In the genomic region with DNA sequence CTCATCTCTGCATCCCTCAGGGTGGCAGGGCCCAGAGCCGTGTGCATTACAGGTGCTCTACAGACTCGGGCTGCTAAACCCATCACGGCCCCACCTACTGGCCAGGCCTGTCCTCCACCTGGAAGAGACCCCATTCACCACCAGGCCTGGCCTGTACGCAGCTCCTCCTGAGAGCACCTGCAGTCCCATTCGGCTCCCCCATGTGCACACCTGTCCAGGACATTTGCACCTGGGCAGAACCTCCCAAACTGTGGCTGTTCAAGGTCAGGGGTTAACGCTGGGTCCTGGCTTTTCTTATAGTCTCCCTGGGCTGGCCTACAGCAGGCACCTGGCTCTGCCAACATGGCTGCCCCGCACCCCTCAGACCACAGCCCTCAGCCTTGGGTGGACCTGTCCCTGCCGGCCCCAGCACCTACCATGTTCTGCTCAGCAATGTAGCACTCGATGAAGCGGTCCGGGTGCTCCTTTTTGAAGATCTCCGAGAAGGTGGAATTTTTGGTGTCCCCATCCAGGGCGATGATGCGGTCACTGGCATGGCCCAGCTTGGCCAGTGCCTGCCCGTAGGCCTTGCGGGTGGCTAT, we compare ENCODE assay signal across 13 cellular contexts. TPM values are rescaled to one million over a fixed set of nuclear protein-coding genes. Genes with fewer than 3 reads are reported as not detected.
DNase-seq lines count a peak whose midpoint lies in the region; ATAC-seq and TF ChIP-seq lines count a peak whose summit lies in the region.
"Had no signal": no experiment of that assay in that cellular context is flagged by ENCODE, and none has a peak within 500 bp of the region (broad histone marks: within the 10 kb centered on the region; RNA-seq: fewer than 3 reads in every experiment).

No MANE protein-coding gene starts in this region.

- DNase-seq in NCI-H82 (lab: John Stamatoyannopoulos, UW) (peak; percentile 11), NCI-H82 treated with DMSO at 0.1 percent for 48 hours (lab: John Stamatoyannopoulos, UW; ENCODE audit: unreplicated experiment) (no peak), H7 (peak; percentile 81), mesendoderm (peak; percentile 51), NCI-H226 (no peak), body of pancreas (no peak)
- no peak for DNase-seq in activated CD4-positive, alpha-beta T cell treated with anti-CD3 and anti-CD28 coated beads, Interleukin-2, amount 50 U/mL, for 4 hours
- DNase-seq: activated naive CD4-positive, alpha-beta T cell treated with anti-CD3 and anti-CD28 coated beads for 36 hours; CD8-positive, alpha-beta T cell; hypothalamus; NCI-H1417; NCI-H345 had no signal

- H3K27ac ChIP-seq in VCaP (no peak overlapping the region), mesendoderm (ENCODE audit: low read depth, low read length) (no peak overlapping the region), body of pancreas (no peak overlapping the region)

- no peak overlapping the region for H3K56ac ChIP-seq in mesendoderm (ENCODE audit: low read length)

- H3K4me2 ChIP-seq in mesendoderm (ENCODE audit: low read length): no peak overlapping the region

- no peak overlapping the region for H2BK15ac ChIP-seq in mesendoderm (replicated peaks; ENCODE audit: low read depth)

- no peak for ATAC-seq in body of pancreas
- ATAC-seq: CD8-positive, alpha-beta T cell had no signal

- H2BK5ac ChIP-seq in mesendoderm (ENCODE audit: low read length): no peak overlapping the region

- no peak overlapping the region for H3K4ac ChIP-seq in mesendoderm (ENCODE audit: low read depth, low read length)

- no peak overlapping the region for H3K23ac ChIP-seq in mesendoderm (ENCODE audit: low read length)

- no peak overlapping the region for H3K9ac ChIP-seq in mesendoderm (ENCODE audit: low read length)

- H3K18ac ChIP-seq in mesendoderm (ENCODE audit: low read length): no peak overlapping the region

- no peak overlapping the region for H4K5ac ChIP-seq in mesendoderm (ENCODE audit: low read length)

- no peaks in the 10 kb centered on the region for H3K27me3 ChIP-seq in H7 (ENCODE audit: control insufficient read depth, insufficient read depth, low read length)
- H3K27me3 ChIP-seq in mesendoderm (ENCODE audit: insufficient read depth, low read length, poor library complexity): no peaks in the 10 kb centered on the region
- no peaks in the 10 kb centered on the region for H3K27me3 ChIP-seq in body of pancreas

- no peak for TF ChIP-seq POLR2A in body of pancreas (IDR thresholded peaks at IDR 0.05)

- no peaks in the 10 kb centered on the region for H3K79me2 ChIP-seq in mesendoderm (ENCODE audit: control insufficient read depth, insufficient read depth, low read length)

- H3K4me1 ChIP-seq in mesendoderm (ENCODE audit: control insufficient read depth, low read depth, low read length) (no peaks in the 10 kb centered on the region), body of pancreas (no peaks in the 10 kb centered on the region)

- TF ChIP-seq CTCF in VCaP (conservative IDR thresholded peaks at IDR 0.05): peak; percentile 46
- no peak for TF ChIP-seq CTCF in body of pancreas (IDR thresholded peaks at IDR 0.05)

- WGBS in mesendoderm (ENCODE audit: extremely low coverage, insufficient coverage, low lambda C conversion rate): no CpG with 5 or more reads among the region's 16 CpGs
- WGBS in body of pancreas, 2 donors: 70 to 77% methylated on average over 2 to 16 of the region's 16 CpGs

- H4K8ac ChIP-seq in mesendoderm (ENCODE audit: low read depth, low read length): no peak overlapping the region

- no peak overlapping the region for H2AK5ac ChIP-seq in mesendoderm (ENCODE audit: low read length)

- H3K9me3 ChIP-seq in body of pancreas: no peaks in the 10 kb centered on the region

- no peak overlapping the region for H2BK120ac ChIP-seq in mesendoderm (ENCODE audit: low read depth, low read length)

- H3K4me3 ChIP-seq in H7 (ENCODE audit: insufficient read depth, low read depth, low read length) (no peak overlapping the region), mesendoderm (ENCODE audit: low read length) (no peak overlapping the region), body of pancreas (no peak overlapping the region)

- intact Hi-C loops in body of pancreas (cut with DNase I): no loop called here

- peaks cover 2% of the 10 kb centered on the region for H3K79me1 ChIP-seq in mesendoderm (ENCODE audit: low read length)

- H3K36me3 ChIP-seq in H7 (replicated peaks; ENCODE audit: control insufficient read depth, insufficient read depth, low read length) (peaks cover 97% of the 10 kb centered on the region), mesendoderm (ENCODE audit: control insufficient read depth, insufficient read depth, low read length) (peaks cover 48% of the 10 kb centered on the region), body of pancreas (replicated peaks in 1 of 2; ENCODE audit: insufficient read depth in 1 of 2, low read depth in 2 of 2) (peaks cover 19 to 65% of the 10 kb centered on the region in 2 donors)

RNA-seq across cellular contexts. Expression of gene TKT, which starts 25.7 kb away (rescaled TPM):
- 1,918 and 2,169 TPM in 2 replicates for total RNA-seq in H7 (2014; rRNA removed; shearing (Covaris generic))
- polyA plus RNA-seq in mesendoderm (2013, experiment 1 of 2): 502 TPM
- polyA plus RNA-seq in mesendoderm (2013, experiment 2 of 2): 522 TPM
- total RNA-seq in body of pancreas: 100 to 1,000 TPM in 1 of 2 donors, 10 to 100 TPM in 1; 96.6 to 208 TPM

Comparison
In these comparisons a context has a peak if more than half of its experiments do, and no peak if none do; other contexts are left out.
1. DNase-seq: peak in NCI-H82 (single experiment), H7 (single experiment) and mesendoderm (single experiment); none in NCI-H82 treated with DMSO at 0.1 percent for 48 hours (single experiment), NCI-H226 (single experiment), body of pancreas (0 of 4) and activated CD4-positive, alpha-beta T cell treated with anti-CD3 and anti-CD28 coated beads, Interleukin-2, amount 50 U/mL, for 4 hours (0 of 2).